ENCODE assay signal across 14 cellular contexts in the genomic region with DNA sequence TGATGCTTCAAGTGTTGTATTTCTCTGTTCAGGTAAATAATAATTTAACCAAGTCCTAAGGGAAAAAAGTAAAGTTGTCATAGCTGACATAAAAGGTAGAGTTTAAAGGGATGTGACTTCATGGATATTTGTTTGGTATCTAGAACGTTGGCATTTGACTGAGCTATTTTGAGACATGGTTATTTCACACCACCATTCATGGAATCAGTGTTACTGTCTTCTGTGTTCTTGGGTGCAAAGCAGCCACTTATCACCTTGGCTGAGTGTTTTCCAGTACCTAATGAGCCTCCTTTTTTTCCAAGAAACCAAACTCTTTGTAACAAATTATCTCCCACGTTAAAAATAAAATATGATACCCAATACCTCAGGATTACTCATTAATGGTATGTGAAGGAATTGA.
DNase-seq lines count a peak whose midpoint lies in the region; ATAC-seq and TF ChIP-seq lines count a peak whose summit lies in the region.
"Had no signal": no experiment of that assay in that cellular context is flagged by ENCODE, and none has a peak within 500 bp of the region (broad histone marks: within the 10 kb centered on the region; RNA-seq: fewer than 3 reads in every experiment).

No MANE protein-coding gene starts in this region.

- WGBS in heart left ventricle, 4 donors = 37 to 51% (median 44%) methylated on average over 2 of the region's 2 CpGs
- WGBS in smooth muscle cell (ENCODE audit: low lambda C conversion rate) = 95% methylated on average over 2 of the region's 2 CpGs

- H3K4me3 ChIP-seq in cardiac muscle cell = no peak overlapping the region
- no peak overlapping the region for H3K4me3 ChIP-seq in heart left ventricle
- H3K4me3 ChIP-seq in right atrium auricular region = no peak overlapping the region
- H3K4me3 ChIP-seq in smooth muscle cell = no peak overlapping the region
- H3K4me3 ChIP-seq in osteoblast (ENCODE audit: insufficient read depth, low read length) = no peak overlapping the region
- H3K4me3 ChIP-seq: BLaER1 treated with 17β-estradiol and CSF1 and Interleukin-3, amounts not matched to agents 10 nM and 100 nM; HAP-1 had no signal

- H3K79me2 ChIP-seq in smooth muscle cell (ENCODE audit: low read depth) = peaks cover 95% of the 10 kb centered on the region
- peaks cover 75% of the 10 kb centered on the region for H3K79me2 ChIP-seq in osteoblast (ENCODE audit: insufficient read depth, low read length)

- no peak overlapping the region for H2AFZ ChIP-seq in smooth muscle cell (ENCODE audit: low read depth)
- no peak overlapping the region for H2AFZ ChIP-seq in osteoblast (ENCODE audit: low read length)

- TF ChIP-seq CTCF in cardiac muscle cell (IDR thresholded peaks at IDR 0.05; ENCODE audit: low read depth, low read length) (no peak), heart left ventricle (IDR thresholded peaks at IDR 0.05) (no peak), right atrium auricular region (IDR thresholded peaks at IDR 0.05) (no peak), smooth muscle cell (IDR thresholded peaks at IDR 0.05; ENCODE audit: borderline replicate concordance, insufficient read depth, poor library complexity, severe bottlenecking) (no peak), osteoblast (IDR thresholded peaks at IDR 0.05; ENCODE audit: extremely low read depth, low read depth, low read length) (no peak)

- peak overlapping the region; percentile 79 for H3K27ac ChIP-seq in cardiac muscle cell
- H3K27ac ChIP-seq in heart left ventricle = peak overlapping the region; percentile 23 to 87 (median 68)
- peak overlapping the region; percentile 55 to 82 for H3K27ac ChIP-seq in right atrium auricular region
- H3K27ac ChIP-seq in smooth muscle cell (ENCODE audit: low read depth) = peak overlapping the region; percentile 88
- H3K27ac ChIP-seq in osteoblast (ENCODE audit: low read depth, low read length) = no peak overlapping the region
- H3K27ac ChIP-seq: BLaER1 treated with 17β-estradiol and CSF1 and Interleukin-3, amounts not matched to agents 10 nM and 100 nM had no signal

- no peak overlapping the region for H3K9ac ChIP-seq in smooth muscle cell (ENCODE audit: low read depth)
- H3K9ac ChIP-seq: BLaER1 treated with 17β-estradiol and CSF1 and Interleukin-3, amounts not matched to agents 10 nM and 100 nM had no signal

- no peak for TF ChIP-seq POLR2A in heart left ventricle (IDR thresholded peaks at IDR 0.05)

- H3K27me3 ChIP-seq in cardiac muscle cell (no peaks in the 10 kb centered on the region), heart left ventricle (no peaks in the 10 kb centered on the region), right atrium auricular region (no peaks in the 10 kb centered on the region), smooth muscle cell (ENCODE audit: low read depth) (no peaks in the 10 kb centered on the region), osteoblast (ENCODE audit: insufficient read depth, low read length) (no peaks in the 10 kb centered on the region)
- H3K27me3 ChIP-seq: BLaER1 treated with 17β-estradiol and CSF1 and Interleukin-3, amounts not matched to agents 10 nM and 100 nM had no signal

- H3K4me2 ChIP-seq in smooth muscle cell (no peak overlapping the region), osteoblast (ENCODE audit: insufficient read depth, low read length) (no peak overlapping the region)
- H3K4me2 ChIP-seq: BLaER1 treated with 17β-estradiol and CSF1 and Interleukin-3, amounts not matched to agents 10 nM and 100 nM had no signal

- H3K36me3 ChIP-seq in cardiac muscle cell (peaks cover 13% of the 10 kb centered on the region), heart left ventricle (peaks cover 0 to 50% (median 35%) of the 10 kb centered on the region in 9 donors), right atrium auricular region (peaks cover 9% of the 10 kb centered on the region), smooth muscle cell (ENCODE audit: low read depth) (peaks cover 10% of the 10 kb centered on the region), osteoblast (ENCODE audit: insufficient read depth, low read length) (peaks cover 74% of the 10 kb centered on the region)
- H3K36me3 ChIP-seq: HAP-1 had no signal

- DNase-seq in cardiac muscle cell (ENCODE audit: low read depth in 1 of 2, low spot score in 1 of 2) = no peak
- no peak for DNase-seq in Right ventricle myocardium inferior (ENCODE audit: missing footprints)
- DNase-seq in heart left ventricle = no peak
- DNase-seq in right atrium auricular region (ENCODE audit: low spot score) = no peak
- no peak for DNase-seq in smooth muscle cell (lab: John Stamatoyannopoulos, UW; ENCODE audit: unreplicated experiment)
- no peak for DNase-seq in 8988T
- no peak for DNase-seq in osteoblast (ENCODE audit: insufficient read length, low spot score, missing footprints)
- DNase-seq: ACHN; CD4-positive, CD25-positive, alpha-beta regulatory T cell; DMS53; GF-D8 had no signal

- H3F3A ChIP-seq in smooth muscle cell (ENCODE audit: low read depth) = peaks cover 24% of the 10 kb centered on the region

- intact Hi-C loops in Right ventricle myocardium inferior (cut with DNase I) = loop anchor here (5.0 kb wide), 2 partner anchors 35 to 250 kb away; no protein-coding TSS in a partner anchor
- intact Hi-C loops in heart left ventricle (cut with DNase I) = loop anchor here in 1 of 10 donors (5.0 kb wide), 1 partner anchor 40 kb away; no protein-coding TSS in a partner anchor

- H3K9me3 ChIP-seq in cardiac muscle cell (ENCODE audit: low read depth) (no peaks in the 10 kb centered on the region), heart left ventricle (no peaks in the 10 kb centered on the region), right atrium auricular region (no peaks in the 10 kb centered on the region), smooth muscle cell (replicated peaks; ENCODE audit: low read depth) (no peaks in the 10 kb centered on the region), osteoblast (ENCODE audit: low read depth, low read length) (no peaks in the 10 kb centered on the region)
- H3K9me3 ChIP-seq: HAP-1 had no signal

- ATAC-seq in Right ventricle myocardium inferior (no peak), heart left ventricle (peak in 3 of 4 donors; percentile 45 to 69 (median 61)), HG03039 (IDR thresholded peaks at IDR 0.05; ENCODE audit: unreplicated experiment) (no peak)

- H3K4me1 ChIP-seq in cardiac muscle cell (ENCODE audit: low read depth) = peaks cover 37% of the 10 kb centered on the region
- peaks cover 0 to 67% (median 44%) of the 10 kb centered on the region in 12 donors for H3K4me1 ChIP-seq in heart left ventricle
- peaks cover 0 to 68% of the 10 kb centered on the region in 2 donors for H3K4me1 ChIP-seq in right atrium auricular region
- no peaks in the 10 kb centered on the region for H3K4me1 ChIP-seq in smooth muscle cell (ENCODE audit: low read depth)
- H3K4me1 ChIP-seq in osteoblast (ENCODE audit: insufficient read depth, low read length) = peaks cover 2% of the 10 kb centered on the region
- H3K4me1 ChIP-seq: HAP-1 had no signal

- peaks cover 95% of the 10 kb centered on the region for H4K20me1 ChIP-seq in smooth muscle cell (ENCODE audit: low read depth)
- peaks cover 38% of the 10 kb centered on the region for H4K20me1 ChIP-seq in osteoblast (ENCODE audit: insufficient read depth, low read length)

Comparison
In these comparisons a context has a peak if more than half of its experiments do, and no peak if none do; other contexts are left out.
1. ATAC-seq: peak in heart left ventricle (3 of 4); none in Right ventricle myocardium inferior (single experiment) and HG03039 (single experiment).